Comparison of ENCODE assay signal across 8 cellular contexts in the genomic region with DNA sequence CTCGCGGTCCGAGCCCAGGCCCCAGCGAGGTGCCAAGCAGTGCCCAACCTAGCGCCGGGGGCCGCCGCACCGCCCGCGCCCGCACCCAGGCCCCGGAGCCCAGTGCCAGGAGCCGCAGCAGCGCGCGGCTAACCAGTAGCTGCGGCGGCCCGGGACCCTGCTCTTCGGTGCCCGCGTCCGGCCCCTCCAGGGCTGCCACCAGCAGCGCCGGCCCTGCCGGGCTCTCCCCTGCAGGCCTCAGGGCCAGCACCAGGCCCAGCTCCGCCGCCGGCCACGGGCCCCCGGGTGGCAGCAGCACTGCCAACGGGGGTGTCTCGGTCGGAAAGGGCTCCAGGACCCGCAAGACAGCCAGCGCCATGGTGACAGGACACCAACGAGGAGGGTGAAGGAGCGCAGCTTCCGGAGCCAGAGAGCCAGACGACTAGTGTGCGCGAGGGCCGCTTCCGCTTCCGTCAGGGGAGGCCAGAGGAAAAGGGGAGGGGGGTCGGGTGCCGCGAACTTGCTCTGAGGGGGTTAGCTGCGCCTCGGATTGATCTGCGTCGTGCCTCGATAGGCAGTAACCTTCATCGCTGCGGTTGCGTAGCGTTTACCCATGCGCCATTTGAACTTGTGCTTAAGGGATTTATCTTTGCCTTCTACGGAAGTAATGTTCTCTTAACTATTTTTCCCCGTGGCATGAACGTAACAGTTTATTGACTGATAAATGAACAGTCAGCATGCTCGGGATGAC.
DNase-seq lines count a peak whose midpoint lies in the region; ATAC-seq and TF ChIP-seq lines count a peak whose summit lies in the region.

A gene with protein sequence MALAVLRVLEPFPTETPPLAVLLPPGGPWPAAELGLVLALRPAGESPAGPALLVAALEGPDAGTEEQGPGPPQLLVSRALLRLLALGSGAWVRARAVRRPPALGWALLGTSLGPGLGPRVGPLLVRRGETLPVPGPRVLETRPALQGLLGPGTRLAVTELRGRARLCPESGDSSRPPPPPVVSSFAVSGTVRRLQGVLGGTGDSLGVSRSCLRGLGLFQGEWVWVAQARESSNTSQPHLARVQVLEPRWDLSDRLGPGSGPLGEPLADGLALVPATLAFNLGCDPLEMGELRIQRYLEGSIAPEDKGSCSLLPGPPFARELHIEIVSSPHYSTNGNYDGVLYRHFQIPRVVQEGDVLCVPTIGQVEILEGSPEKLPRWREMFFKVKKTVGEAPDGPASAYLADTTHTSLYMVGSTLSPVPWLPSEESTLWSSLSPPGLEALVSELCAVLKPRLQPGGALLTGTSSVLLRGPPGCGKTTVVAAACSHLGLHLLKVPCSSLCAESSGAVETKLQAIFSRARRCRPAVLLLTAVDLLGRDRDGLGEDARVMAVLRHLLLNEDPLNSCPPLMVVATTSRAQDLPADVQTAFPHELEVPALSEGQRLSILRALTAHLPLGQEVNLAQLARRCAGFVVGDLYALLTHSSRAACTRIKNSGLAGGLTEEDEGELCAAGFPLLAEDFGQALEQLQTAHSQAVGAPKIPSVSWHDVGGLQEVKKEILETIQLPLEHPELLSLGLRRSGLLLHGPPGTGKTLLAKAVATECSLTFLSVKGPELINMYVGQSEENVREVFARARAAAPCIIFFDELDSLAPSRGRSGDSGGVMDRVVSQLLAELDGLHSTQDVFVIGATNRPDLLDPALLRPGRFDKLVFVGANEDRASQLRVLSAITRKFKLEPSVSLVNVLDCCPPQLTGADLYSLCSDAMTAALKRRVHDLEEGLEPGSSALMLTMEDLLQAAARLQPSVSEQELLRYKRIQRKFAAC (minus strand): TSS at position 389 of the 730 bp plus-strand sequence. CDS start 31 bp downstream, at position 358.

- no peak for TF ChIP-seq RAD21 in Ishikawa (IDR thresholded peaks at IDR 0.05; ENCODE audit: low read depth)

- DNase-seq in DMS 273 (lab: John Stamatoyannopoulos, UW; ENCODE audit: unreplicated experiment) (peak; percentile 97), OCI-M2 (lab: John Stamatoyannopoulos, UW; ENCODE audit: unreplicated experiment) (peak; percentile 83), activated T-cell treated with anti-CD3 and anti-CD28 coated beads for 48 hours (ENCODE audit: low read depth) (peak; percentile 87), erythroblast (lab: John Stamatoyannopoulos, UW) (peak; percentile 91 to 92)
- peak; percentile 77 to 88 for DNase-seq in stimulated activated CD8-positive, alpha-beta memory T cell treated with anti-CD3 and anti-CD28 coated beads, Interleukin-7, amount 100 ng/mL, for 1 hour (ENCODE audit: low read depth in 2 of 2)

- H3K9ac ChIP-seq in mucosa of rectum (ENCODE audit: low read depth in 1 of 2, low read length in 2 of 2): peak within 1 kb of the TSS; percentile 83 to 88

- peaks cover 16% of the 10 kb centered on the region in 2 donors for H3K4me1 ChIP-seq in mucosa of rectum (ENCODE audit: control insufficient read depth in 2 of 2, insufficient read depth in 2 of 2, low read length in 2 of 2)

- peak within 1 kb of the TSS; percentile 85 to 95 for H3K4me3 ChIP-seq in mucosa of rectum (ENCODE audit: low read length in 2 of 2)

- H3K9me3 ChIP-seq in mucosa of rectum (ENCODE audit: control insufficient read depth in 2 of 2, low read length in 2 of 2): no peaks in the 10 kb centered on the region

- TF ChIP-seq EP300 in Ishikawa (IDR thresholded peaks at IDR 0.05; ENCODE audit: borderline replicate concordance): no peak

- peaks cover 2 to 4% of the 10 kb centered on the region in 2 donors for H3K36me3 ChIP-seq in mucosa of rectum (ENCODE audit: control insufficient read depth in 2 of 2, insufficient read depth in 2 of 2, low read length in 2 of 2)

- TF ChIP-seq POLR2A in erythroblast (IDR thresholded peaks at IDR 0.05; ENCODE audit: low read length): peak; percentile 88

- ATAC-seq in GM21619 (IDR thresholded peaks at IDR 0.05; ENCODE audit: unreplicated experiment): peak; percentile 88

- peak within 1 kb of the TSS; percentile 88 to 92 for H3K27ac ChIP-seq in mucosa of rectum (ENCODE audit: low read depth in 2 of 2, low read length in 2 of 2)

- H3K27me3 ChIP-seq in mucosa of rectum (ENCODE audit: control insufficient read depth in 2 of 2, insufficient read depth in 2 of 2, low read length in 2 of 2): no peaks in the 10 kb centered on the region

TF ChIP-seq in Ishikawa, 13 proteins besides CTCF, POLR2A, EP300 and RAD21:
- no peak for TF ChIP-seq FOXM1 (IDR thresholded peaks at IDR 0.05; ENCODE audit: borderline replicate concordance, low read depth)
- TF ChIP-seq CEBPB (IDR thresholded peaks at IDR 0.05): no peak
- peak; percentile 94 for TF ChIP-seq ZBTB7A (IDR thresholded peaks at IDR 0.05; ENCODE audit: low read depth)
- no peak for TF ChIP-seq NFIC (IDR thresholded peaks at IDR 0.05)
- TF ChIP-seq, protein P1, sequence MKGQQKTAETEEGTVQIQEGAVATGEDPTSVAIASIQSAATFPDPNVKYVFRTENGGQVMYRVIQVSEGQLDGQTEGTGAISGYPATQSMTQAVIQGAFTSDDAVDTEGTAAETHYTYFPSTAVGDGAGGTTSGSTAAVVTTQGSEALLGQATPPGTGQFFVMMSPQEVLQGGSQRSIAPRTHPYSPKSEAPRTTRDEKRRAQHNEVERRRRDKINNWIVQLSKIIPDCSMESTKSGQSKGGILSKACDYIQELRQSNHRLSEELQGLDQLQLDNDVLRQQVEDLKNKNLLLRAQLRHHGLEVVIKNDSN (IDR thresholded peaks at IDR 0.05): no peak
- TF ChIP-seq, protein P2, sequence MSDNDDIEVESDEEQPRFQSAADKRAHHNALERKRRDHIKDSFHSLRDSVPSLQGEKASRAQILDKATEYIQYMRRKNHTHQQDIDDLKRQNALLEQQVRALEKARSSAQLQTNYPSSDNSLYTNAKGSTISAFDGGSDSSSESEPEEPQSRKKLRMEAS (IDR thresholded peaks at IDR 0.05): peak; percentile 71
- TF ChIP-seq YY1 (IDR thresholded peaks at IDR 0.05; ENCODE audit: low read depth): peak; percentile 71
- peak; percentile 88 for TF ChIP-seq TAF1 (IDR thresholded peaks at IDR 0.05; ENCODE audit: low read depth)
- 0 out of 2 replicates have a peak, but pooled peaks have one; percentile 17 for TF ChIP-seq TCF12 (IDR thresholded peaks at IDR 0.05; ENCODE audit: low read depth)
- TF ChIP-seq, protein P3, sequence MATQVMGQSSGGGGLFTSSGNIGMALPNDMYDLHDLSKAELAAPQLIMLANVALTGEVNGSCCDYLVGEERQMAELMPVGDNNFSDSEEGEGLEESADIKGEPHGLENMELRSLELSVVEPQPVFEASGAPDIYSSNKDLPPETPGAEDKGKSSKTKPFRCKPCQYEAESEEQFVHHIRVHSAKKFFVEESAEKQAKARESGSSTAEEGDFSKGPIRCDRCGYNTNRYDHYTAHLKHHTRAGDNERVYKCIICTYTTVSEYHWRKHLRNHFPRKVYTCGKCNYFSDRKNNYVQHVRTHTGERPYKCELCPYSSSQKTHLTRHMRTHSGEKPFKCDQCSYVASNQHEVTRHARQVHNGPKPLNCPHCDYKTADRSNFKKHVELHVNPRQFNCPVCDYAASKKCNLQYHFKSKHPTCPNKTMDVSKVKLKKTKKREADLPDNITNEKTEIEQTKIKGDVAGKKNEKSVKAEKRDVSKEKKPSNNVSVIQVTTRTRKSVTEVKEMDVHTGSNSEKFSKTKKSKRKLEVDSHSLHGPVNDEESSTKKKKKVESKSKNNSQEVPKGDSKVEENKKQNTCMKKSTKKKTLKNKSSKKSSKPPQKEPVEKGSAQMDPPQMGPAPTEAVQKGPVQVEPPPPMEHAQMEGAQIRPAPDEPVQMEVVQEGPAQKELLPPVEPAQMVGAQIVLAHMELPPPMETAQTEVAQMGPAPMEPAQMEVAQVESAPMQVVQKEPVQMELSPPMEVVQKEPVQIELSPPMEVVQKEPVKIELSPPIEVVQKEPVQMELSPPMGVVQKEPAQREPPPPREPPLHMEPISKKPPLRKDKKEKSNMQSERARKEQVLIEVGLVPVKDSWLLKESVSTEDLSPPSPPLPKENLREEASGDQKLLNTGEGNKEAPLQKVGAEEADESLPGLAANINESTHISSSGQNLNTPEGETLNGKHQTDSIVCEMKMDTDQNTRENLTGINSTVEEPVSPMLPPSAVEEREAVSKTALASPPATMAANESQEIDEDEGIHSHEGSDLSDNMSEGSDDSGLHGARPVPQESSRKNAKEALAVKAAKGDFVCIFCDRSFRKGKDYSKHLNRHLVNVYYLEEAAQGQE (IDR thresholded peaks at IDR 0.05; ENCODE audit: low read depth): no peak
- TF ChIP-seq CREB1 (IDR thresholded peaks at IDR 0.05; ENCODE audit: low read depth): no peak
- no peak for TF ChIP-seq EGR1 (IDR thresholded peaks at IDR 0.05)
- TF ChIP-seq TEAD4 (IDR thresholded peaks at IDR 0.05): 0 out of 2 replicates have a peak, but pooled peaks have one; percentile 40

Comparison
In these comparisons a context has a peak if more than half of its experiments do, and no peak if none do; other contexts are left out.
1. Peak in every context shown above with its lines: DNase-seq, ATAC-seq, H3K4me3 ChIP-seq and H3K27ac ChIP-seq.